Comparison of ENCODE assay signal across 1 cellular context in the genomic region with DNA sequence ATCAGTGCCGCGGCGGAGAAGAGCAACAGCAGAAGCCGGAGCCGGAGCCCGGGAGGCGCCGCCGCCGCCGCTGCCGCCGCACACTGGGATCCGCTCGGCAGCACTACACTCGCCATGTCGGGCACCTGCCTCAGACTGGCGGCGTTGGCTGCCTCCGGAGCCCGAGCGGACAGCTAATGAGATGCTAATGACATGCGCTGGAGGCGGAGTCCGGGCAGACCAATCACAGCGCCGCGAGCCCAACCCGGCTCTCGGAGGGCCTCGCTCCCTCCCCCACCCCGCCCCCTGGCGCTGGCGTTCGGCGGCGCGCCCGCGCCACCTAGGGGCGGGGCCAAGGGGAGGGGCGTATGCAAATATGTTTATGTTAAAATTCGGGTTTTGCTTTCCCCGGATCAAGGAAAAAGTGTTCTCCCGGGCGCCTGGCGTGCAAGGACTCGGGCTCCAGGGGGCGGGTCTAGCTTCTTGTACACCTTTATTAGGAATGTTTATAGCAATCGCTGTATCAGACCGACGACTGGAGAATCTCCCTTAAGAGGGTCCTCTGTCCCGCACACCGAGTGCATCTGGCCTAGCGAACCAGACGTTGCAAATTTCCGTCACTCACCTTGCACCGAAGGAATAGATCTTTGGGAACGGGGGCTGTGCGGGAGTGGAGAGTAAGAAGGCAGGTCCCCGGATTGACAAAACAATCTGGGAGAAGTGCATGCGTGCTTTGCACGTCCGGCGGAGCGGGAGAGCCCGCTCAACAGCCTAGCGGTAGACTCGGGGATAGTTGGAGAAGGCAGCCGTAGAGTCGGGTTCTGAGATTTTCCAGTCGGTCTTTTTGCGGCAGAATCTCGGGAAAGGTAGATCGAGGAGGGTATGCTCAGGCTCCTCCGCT.
TF ChIP-seq lines count a peak whose summit lies in the region.

A gene (minus strand): TSS at position 137 of the 880 bp plus-strand sequence.

TF ChIP-seq in HepG2, 621 proteins besides CTCF, POLR2A, EP300 and RAD21 (continued from another document and continues in another):
- TF ChIP-seq, protein P1, sequence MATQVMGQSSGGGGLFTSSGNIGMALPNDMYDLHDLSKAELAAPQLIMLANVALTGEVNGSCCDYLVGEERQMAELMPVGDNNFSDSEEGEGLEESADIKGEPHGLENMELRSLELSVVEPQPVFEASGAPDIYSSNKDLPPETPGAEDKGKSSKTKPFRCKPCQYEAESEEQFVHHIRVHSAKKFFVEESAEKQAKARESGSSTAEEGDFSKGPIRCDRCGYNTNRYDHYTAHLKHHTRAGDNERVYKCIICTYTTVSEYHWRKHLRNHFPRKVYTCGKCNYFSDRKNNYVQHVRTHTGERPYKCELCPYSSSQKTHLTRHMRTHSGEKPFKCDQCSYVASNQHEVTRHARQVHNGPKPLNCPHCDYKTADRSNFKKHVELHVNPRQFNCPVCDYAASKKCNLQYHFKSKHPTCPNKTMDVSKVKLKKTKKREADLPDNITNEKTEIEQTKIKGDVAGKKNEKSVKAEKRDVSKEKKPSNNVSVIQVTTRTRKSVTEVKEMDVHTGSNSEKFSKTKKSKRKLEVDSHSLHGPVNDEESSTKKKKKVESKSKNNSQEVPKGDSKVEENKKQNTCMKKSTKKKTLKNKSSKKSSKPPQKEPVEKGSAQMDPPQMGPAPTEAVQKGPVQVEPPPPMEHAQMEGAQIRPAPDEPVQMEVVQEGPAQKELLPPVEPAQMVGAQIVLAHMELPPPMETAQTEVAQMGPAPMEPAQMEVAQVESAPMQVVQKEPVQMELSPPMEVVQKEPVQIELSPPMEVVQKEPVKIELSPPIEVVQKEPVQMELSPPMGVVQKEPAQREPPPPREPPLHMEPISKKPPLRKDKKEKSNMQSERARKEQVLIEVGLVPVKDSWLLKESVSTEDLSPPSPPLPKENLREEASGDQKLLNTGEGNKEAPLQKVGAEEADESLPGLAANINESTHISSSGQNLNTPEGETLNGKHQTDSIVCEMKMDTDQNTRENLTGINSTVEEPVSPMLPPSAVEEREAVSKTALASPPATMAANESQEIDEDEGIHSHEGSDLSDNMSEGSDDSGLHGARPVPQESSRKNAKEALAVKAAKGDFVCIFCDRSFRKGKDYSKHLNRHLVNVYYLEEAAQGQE (IDR thresholded peaks at IDR 0.05; ENCODE audit: borderline replicate concordance in 1 of 2, low read depth in 1 of 2, low read length in 2 of 2) = peak in 1 of 2 experiments; percentile 86; a peak in 2 of 4 replicates
- TF ChIP-seq, protein P2, sequence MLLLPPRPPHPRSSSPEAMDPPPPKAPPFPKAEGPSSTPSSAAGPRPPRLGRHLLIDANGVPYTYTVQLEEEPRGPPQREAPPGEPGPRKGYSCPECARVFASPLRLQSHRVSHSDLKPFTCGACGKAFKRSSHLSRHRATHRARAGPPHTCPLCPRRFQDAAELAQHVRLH (CRISPR knock-in tag; IDR thresholded peaks at IDR 0.05; ENCODE audit: borderline replicate concordance, low read depth) = 0 out of 2 replicates have a peak, but pooled peaks have one; percentile 24
- TF ChIP-seq, protein P3, sequence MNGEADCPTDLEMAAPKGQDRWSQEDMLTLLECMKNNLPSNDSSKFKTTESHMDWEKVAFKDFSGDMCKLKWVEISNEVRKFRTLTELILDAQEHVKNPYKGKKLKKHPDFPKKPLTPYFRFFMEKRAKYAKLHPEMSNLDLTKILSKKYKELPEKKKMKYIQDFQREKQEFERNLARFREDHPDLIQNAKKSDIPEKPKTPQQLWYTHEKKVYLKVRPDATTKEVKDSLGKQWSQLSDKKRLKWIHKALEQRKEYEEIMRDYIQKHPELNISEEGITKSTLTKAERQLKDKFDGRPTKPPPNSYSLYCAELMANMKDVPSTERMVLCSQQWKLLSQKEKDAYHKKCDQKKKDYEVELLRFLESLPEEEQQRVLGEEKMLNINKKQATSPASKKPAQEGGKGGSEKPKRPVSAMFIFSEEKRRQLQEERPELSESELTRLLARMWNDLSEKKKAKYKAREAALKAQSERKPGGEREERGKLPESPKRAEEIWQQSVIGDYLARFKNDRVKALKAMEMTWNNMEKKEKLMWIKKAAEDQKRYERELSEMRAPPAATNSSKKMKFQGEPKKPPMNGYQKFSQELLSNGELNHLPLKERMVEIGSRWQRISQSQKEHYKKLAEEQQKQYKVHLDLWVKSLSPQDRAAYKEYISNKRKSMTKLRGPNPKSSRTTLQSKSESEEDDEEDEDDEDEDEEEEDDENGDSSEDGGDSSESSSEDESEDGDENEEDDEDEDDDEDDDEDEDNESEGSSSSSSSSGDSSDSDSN (CRISPR knock-in tag; IDR thresholded peaks at IDR 0.05) = peak; percentile 95
- TF ChIP-seq TAF1 (CRISPR knock-in tag; IDR thresholded peaks at IDR 0.05) (peak; percentile 100), PHF21A (CRISPR knock-in tag; IDR thresholded peaks at IDR 0.05) (peak; percentile 73), HOXA7 (CRISPR knock-in tag; IDR thresholded peaks at IDR 0.05) (no peak), ERF (CRISPR knock-in tag; IDR thresholded peaks at IDR 0.05) (peak; percentile 70; the same call in 1 of the 2 replicates), FIP1L1 (IDR thresholded peaks at IDR 0.05; ENCODE audit: borderline replicate concordance, insufficient read depth, low read depth, low read length) (no peak), ZFX (CRISPR knock-in tag; IDR thresholded peaks at IDR 0.05; ENCODE audit: low read depth) (peak; percentile 44; the same call in 1 of the 2 replicates), KDM5B (CRISPR knock-in tag; IDR thresholded peaks at IDR 0.05; ENCODE audit: borderline replicate concordance) (peak; percentile 72; the same call in 1 of the 2 replicates), REL (CRISPR knock-in tag; conservative IDR thresholded peaks at IDR 0.05) (peak; percentile 82; the same call in 1 of the 2 replicates), ATF7 (IDR thresholded peaks at IDR 0.05) (no peak), ATF7 (CRISPR knock-in tag; IDR thresholded peaks at IDR 0.05) (0 out of 2 replicates have a peak, but pooled peaks have one; percentile 13), ELF3 (CRISPR knock-in tag; IDR thresholded peaks at IDR 0.05) (peak; percentile 47; the same call in 1 of the 2 replicates), KAT2B (IDR thresholded peaks at IDR 0.05; ENCODE audit: borderline replicate concordance, low read depth, low read length) (no peak), JUN (CRISPR knock-in tag; IDR thresholded peaks at IDR 0.05) (0 out of 2 replicates have a peak, but pooled peaks have one; percentile 52), YEATS4 (CRISPR knock-in tag; IDR thresholded peaks at IDR 0.05; ENCODE audit: borderline replicate concordance) (0 out of 2 replicates have a peak, but pooled peaks have one; percentile 70), SP1 (IDR thresholded peaks at IDR 0.05) (no peak), SP1 (CRISPR knock-in tag; IDR thresholded peaks at IDR 0.05) (peak; percentile 83), ZNF773 (CRISPR knock-in tag; IDR thresholded peaks at IDR 0.05; ENCODE audit: borderline replicate concordance) (0 out of 2 replicates have a peak, but pooled peaks have one; percentile 53), ZNF382 (CRISPR knock-in tag; IDR thresholded peaks at IDR 0.05; ENCODE audit: borderline replicate concordance) (no peak), ZNF136 (CRISPR knock-in tag; IDR thresholded peaks at IDR 0.05; ENCODE audit: low read depth) (0 out of 2 replicates have a peak, but pooled peaks have one; percentile 9), SMAD9 (CRISPR knock-in tag; IDR thresholded peaks at IDR 0.05) (0 out of 2 replicates have a peak, but pooled peaks have one; percentile 50), ZKSCAN8 (CRISPR knock-in tag; IDR thresholded peaks at IDR 0.05; ENCODE audit: borderline replicate concordance) (no peak), SNAPC2 (CRISPR knock-in tag; IDR thresholded peaks at IDR 0.05) (peak; percentile 99), NRL (CRISPR knock-in tag; IDR thresholded peaks at IDR 0.05; ENCODE audit: borderline replicate concordance) (peak; percentile 81)
- TF ChIP-seq, protein P4, sequence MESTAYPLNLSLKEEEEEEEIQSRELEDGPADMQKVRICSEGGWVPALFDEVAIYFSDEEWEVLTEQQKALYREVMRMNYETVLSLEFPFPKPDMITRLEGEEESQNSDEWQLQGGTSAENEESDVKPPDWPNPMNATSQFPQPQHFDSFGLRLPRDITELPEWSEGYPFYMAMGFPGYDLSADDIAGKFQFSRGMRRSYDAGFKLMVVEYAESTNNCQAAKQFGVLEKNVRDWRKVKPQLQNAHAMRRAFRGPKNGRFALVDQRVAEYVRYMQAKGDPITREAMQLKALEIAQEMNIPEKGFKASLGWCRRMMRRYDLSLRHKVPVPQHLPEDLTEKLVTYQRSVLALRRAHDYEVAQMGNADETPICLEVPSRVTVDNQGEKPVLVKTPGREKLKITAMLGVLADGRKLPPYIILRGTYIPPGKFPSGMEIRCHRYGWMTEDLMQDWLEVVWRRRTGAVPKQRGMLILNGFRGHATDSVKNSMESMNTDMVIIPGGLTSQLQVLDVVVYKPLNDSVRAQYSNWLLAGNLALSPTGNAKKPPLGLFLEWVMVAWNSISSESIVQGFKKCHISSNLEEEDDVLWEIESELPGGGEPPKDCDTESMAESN (CRISPR knock-in tag; conservative IDR thresholded peaks at IDR 0.05) = peak; percentile 53; the same call in 1 of the 2 replicates
- TF ChIP-seq, protein P5, sequence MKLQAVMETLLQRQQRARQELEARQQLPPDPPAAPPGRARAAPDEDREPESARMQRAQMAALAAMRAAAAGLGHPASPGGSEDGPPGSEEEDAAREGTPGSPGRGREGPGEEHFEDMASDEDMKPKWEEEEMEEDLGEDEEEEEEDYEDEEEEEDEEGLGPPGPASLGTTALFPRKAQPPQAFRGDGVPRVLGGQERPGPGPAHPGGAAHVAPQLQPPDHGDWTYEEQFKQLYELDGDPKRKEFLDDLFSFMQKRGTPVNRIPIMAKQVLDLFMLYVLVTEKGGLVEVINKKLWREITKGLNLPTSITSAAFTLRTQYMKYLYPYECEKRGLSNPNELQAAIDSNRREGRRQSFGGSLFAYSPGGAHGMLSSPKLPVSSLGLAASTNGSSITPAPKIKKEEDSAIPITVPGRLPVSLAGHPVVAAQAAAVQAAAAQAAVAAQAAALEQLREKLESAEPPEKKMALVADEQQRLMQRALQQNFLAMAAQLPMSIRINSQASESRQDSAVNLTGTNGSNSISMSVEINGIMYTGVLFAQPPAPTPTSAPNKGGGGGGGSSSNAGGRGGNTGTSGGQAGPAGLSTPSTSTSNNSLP (IDR thresholded peaks at IDR 0.05; ENCODE audit: low read depth, low read length) = peak; percentile 12
- TF ChIP-seq, protein P6, sequence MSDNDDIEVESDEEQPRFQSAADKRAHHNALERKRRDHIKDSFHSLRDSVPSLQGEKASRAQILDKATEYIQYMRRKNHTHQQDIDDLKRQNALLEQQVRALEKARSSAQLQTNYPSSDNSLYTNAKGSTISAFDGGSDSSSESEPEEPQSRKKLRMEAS (IDR thresholded peaks at IDR 0.05) = peak; percentile 57
- TF ChIP-seq, protein P7, sequence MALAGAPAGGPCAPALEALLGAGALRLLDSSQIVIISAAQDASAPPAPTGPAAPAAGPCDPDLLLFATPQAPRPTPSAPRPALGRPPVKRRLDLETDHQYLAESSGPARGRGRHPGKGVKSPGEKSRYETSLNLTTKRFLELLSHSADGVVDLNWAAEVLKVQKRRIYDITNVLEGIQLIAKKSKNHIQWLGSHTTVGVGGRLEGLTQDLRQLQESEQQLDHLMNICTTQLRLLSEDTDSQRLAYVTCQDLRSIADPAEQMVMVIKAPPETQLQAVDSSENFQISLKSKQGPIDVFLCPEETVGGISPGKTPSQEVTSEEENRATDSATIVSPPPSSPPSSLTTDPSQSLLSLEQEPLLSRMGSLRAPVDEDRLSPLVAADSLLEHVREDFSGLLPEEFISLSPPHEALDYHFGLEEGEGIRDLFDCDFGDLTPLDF (CRISPR knock-in tag; IDR thresholded peaks at IDR 0.05) = 0 out of 2 replicates have a peak, but pooled peaks have one; percentile 25
- TF ChIP-seq, protein P8, sequence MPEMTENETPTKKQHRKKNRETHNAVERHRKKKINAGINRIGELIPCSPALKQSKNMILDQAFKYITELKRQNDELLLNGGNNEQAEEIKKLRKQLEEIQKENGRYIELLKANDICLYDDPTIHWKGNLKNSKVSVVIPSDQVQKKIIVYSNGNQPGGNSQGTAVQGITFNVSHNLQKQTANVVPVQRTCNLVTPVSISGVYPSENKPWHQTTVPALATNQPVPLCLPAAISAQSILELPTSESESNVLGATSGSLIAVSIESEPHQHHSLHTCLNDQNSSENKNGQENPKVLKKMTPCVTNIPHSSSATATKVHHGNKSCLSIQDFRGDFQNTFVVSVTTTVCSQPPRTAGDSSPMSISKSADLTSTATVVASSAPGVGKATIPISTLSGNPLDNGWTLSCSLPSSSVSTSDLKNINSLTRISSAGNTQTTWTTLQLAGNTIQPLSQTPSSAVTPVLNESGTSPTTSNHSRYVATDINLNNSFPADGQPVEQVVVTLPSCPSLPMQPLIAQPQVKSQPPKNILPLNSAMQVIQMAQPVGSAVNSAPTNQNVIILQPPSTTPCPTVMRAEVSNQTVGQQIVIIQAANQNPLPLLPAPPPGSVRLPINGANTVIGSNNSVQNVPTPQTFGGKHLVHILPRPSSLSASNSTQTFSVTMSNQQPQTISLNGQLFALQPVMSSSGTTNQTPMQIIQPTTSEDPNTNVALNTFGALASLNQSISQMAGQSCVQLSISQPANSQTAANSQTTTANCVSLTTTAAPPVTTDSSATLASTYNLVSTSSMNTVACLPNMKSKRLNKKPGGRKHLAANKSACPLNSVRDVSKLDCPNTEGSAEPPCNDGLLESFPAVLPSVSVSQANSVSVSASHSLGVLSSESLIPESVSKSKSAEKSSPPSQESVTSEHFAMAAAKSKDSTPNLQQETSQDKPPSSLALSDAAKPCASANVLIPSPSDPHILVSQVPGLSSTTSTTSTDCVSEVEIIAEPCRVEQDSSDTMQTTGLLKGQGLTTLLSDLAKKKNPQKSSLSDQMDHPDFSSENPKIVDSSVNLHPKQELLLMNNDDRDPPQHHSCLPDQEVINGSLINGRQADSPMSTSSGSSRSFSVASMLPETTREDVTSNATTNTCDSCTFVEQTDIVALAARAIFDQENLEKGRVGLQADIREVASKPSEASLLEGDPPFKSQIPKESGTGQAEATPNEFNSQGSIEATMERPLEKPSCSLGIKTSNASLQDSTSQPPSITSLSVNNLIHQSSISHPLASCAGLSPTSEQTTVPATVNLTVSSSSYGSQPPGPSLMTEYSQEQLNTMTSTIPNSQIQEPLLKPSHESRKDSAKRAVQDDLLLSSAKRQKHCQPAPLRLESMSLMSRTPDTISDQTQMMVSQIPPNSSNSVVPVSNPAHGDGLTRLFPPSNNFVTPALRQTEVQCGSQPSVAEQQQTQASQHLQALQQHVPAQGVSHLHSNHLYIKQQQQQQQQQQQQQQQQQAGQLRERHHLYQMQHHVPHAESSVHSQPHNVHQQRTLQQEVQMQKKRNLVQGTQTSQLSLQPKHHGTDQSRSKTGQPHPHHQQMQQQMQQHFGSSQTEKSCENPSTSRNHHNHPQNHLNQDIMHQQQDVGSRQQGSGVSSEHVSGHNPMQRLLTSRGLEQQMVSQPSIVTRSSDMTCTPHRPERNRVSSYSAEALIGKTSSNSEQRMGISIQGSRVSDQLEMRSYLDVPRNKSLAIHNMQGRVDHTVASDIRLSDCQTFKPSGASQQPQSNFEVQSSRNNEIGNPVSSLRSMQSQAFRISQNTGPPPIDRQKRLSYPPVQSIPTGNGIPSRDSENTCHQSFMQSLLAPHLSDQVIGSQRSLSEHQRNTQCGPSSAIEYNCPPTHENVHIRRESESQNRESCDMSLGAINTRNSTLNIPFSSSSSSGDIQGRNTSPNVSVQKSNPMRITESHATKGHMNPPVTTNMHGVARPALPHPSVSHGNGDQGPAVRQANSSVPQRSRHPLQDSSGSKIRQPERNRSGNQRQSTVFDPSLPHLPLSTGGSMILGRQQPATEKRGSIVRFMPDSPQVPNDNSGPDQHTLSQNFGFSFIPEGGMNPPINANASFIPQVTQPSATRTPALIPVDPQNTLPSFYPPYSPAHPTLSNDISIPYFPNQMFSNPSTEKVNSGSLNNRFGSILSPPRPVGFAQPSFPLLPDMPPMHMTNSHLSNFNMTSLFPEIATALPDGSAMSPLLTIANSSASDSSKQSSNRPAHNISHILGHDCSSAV (CRISPR knock-in tag; IDR thresholded peaks at IDR 0.05; ENCODE audit: borderline replicate concordance) = no peak
